In the genomic region with DNA sequence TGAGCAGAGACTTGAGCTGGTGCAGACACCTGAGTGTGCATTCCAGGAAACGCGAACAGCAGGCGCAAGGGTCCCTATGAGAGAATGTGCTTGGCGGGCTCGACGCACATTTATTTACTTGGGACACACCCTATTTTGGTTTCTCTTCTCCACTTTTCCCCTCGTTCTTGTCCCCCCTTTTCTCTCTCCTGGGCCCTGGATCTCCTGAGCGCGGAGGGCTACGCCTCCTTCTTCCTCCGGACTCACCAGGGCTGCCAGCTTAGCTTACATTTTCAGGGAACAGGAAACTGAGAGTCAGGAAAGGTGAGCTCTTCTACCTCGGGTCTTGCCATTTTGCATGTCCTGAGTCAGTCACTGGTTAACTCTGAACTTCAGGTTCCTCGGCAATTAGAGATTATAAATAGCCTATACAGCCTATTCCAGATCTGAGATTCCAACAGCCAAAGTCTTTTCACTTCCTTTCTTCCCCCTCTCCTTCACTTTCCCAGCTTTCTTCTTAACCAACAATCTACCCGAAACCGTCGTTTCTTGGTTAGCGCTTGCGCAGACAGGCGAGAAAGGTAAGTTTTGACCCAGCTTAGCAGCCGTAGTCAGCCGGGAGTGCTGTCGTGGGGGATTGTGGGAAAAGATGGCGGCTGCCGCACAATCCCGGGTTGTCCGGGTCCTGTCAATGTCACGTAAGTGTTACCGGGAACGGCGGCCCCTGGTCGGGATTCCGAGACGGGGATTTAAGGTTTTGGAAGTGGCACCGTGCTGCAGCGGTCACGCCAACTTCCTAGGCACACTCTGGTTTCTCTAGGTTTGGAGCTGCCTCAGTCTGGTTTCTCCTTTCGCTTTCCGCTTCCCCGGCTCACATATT, we compare ENCODE assay signal across 8 cellular contexts. TPM values are rescaled to one million over a fixed set of nuclear protein-coding genes. Genes with fewer than 3 reads are reported as not detected.
DNase-seq lines count a peak whose midpoint lies in the region; ATAC-seq and TF ChIP-seq lines count a peak whose summit lies in the region.

TSS of gene AKAP3 (minus strand) at position 553 of the 859 bp plus-strand sequence. CDS start 10,855 bp downstream, outside the sequence.
TSS of gene NDUFA9 (plus strand) at position 616 of the 859 bp plus-strand sequence. CDS start at position 629, 13 bp downstream.

- WGBS in lung, 2 donors = 0% methylated on average over 39 of the region's 39 CpGs

- H3K4me1 Mint-ChIP-seq in activated CD8-positive, alpha-beta T cell treated with anti-CD3 and anti-CD28 coated beads, Interleukin-2, amount 10 ng/mL, durations not matched to agents 7 days and 5 days (ENCODE audit: low read depth) = peaks cover 43% of the 10 kb centered on the region

- ATAC-seq in GM19328 (IDR thresholded peaks at IDR 0.05; ENCODE audit: unreplicated experiment) = peak; percentile 77
- peak; percentile 71 for ATAC-seq in HG03565 (IDR thresholded peaks at IDR 0.05; ENCODE audit: unreplicated experiment)
- ATAC-seq in activated CD8-positive, alpha-beta T cell treated with anti-CD3 and anti-CD28 coated beads, Interleukin-2, amount 10 ng/mL, durations not matched to agents 7 days and 5 days = peak; percentile 98
- ATAC-seq in lung (ENCODE audit: insufficient read depth, low FRiP score) = peak; percentile 96

- H3K27ac ChIP-seq in lung (ENCODE audit: low read depth in 1 of 2, low read length in 1 of 2) = peak within 1 kb of the TSS; percentile 83 to 95

- DNase-seq in C1 segment of cervical spinal cord (lab: John Stamatoyannopoulos, UW) (peak; percentile 27 to 89 (median 82)), NCI-H774 (lab: John Stamatoyannopoulos, UW) (peak; percentile 84), lung (ENCODE audit: low spot score) (peak; percentile 86)
- peak; percentile 89 for DNase-seq in activated CD8-positive, alpha-beta T cell treated with anti-CD3 and anti-CD28 coated beads, Interleukin-2, amount 10 ng/mL, durations not matched to agents 7 days and 5 days
- DNase-seq in effector CD8-positive, alpha-beta T cell (lab: John Stamatoyannopoulos, UW) = peak; percentile 50
- peak; percentile 62 to 72 (median 70) for DNase-seq in stimulated activated CD4-positive, alpha-beta T cell treated with anti-CD3 and anti-CD28 coated beads, TNF-alpha, amount 100 ng/mL, for 24 hours (ENCODE audit: low read depth in 3 of 3)

- H3K27me3 Mint-ChIP-seq in activated CD8-positive, alpha-beta T cell treated with anti-CD3 and anti-CD28 coated beads, Interleukin-2, amount 10 ng/mL, durations not matched to agents 7 days and 5 days (ENCODE audit: low read depth) = no peaks in the 10 kb centered on the region

- CTCF ChIA-PET in activated CD8-positive, alpha-beta T cell treated with anti-CD3 and anti-CD28 coated beads, Interleukin-2, amount 10 ng/mL, durations not matched to agents 7 days and 5 days (lab: Charles Lee) = interaction anchor here (0.6 to 2.3 kb wide), 15 partner anchors 9 to 1630 kb away, joined by 3 to 15 read pairs (median 3); no protein-coding TSS in a partner anchor

- H3K4me1 ChIP-seq in lung (ENCODE audit: control insufficient read depth in 2 of 2, insufficient read depth in 2 of 2, low read length in 2 of 2) = peaks cover 0 to 18% of the 10 kb centered on the region in 2 donors

- peak within 1 kb of the TSS; percentile 97 for H3K27ac Mint-ChIP-seq in activated CD8-positive, alpha-beta T cell treated with anti-CD3 and anti-CD28 coated beads, Interleukin-2, amount 10 ng/mL, durations not matched to agents 7 days and 5 days

- peak within 1 kb of the TSS; percentile 98 for H3K4me3 ChIP-seq in lung

- H3K9me3 ChIP-seq in lung (ENCODE audit: control insufficient read depth in 2 of 2, insufficient read depth in 1 of 2, low read length in 1 of 2) = no peaks in the 10 kb centered on the region

- POLR2A ChIA-PET in activated CD8-positive, alpha-beta T cell treated with anti-CD3 and anti-CD28 coated beads, Interleukin-2, amount 10 ng/mL, durations not matched to agents 7 days and 5 days (lab: Charles Lee) = interaction anchor here (0.5 to 1.5 kb wide), 12 partner anchors 9 to 896 kb away, joined by 3 to 7 read pairs (median 3); partner anchors contain the start of gene CRACR2A

- H3K9me3 Mint-ChIP-seq in activated CD8-positive, alpha-beta T cell treated with anti-CD3 and anti-CD28 coated beads, Interleukin-2, amount 10 ng/mL, durations not matched to agents 7 days and 5 days (ENCODE audit: insufficient read depth) = no peaks in the 10 kb centered on the region

- peaks cover 2% of the 10 kb centered on the region for H3K36me3 Mint-ChIP-seq in activated CD8-positive, alpha-beta T cell treated with anti-CD3 and anti-CD28 coated beads, Interleukin-2, amount 10 ng/mL, durations not matched to agents 7 days and 5 days (ENCODE audit: low read depth)

- no peaks in the 10 kb centered on the region for H3K27me3 ChIP-seq in lung (ENCODE audit: control insufficient read depth, insufficient read depth)

- H3K4me3 Mint-ChIP-seq in activated CD8-positive, alpha-beta T cell treated with anti-CD3 and anti-CD28 coated beads, Interleukin-2, amount 10 ng/mL, durations not matched to agents 7 days and 5 days = peak within 1 kb of the TSS; percentile 98

- no peak for TF ChIP-seq CTCF in lung (IDR thresholded peaks at IDR 0.05; ENCODE audit: control extremely low read depth, extremely low read depth)

- H3K36me3 ChIP-seq in lung (ENCODE audit: control insufficient read depth in 2 of 2, insufficient read depth in 2 of 2, low read length in 2 of 2) = no peaks in the 10 kb centered on the region

RNA-seq across cellular contexts. Expression of gene AKAP3, which starts in this region (rescaled TPM):
- 1 to 10 TPM; 2.6 to 2.8 TPM for total RNA-seq in activated CD8-positive, alpha-beta T cell treated with anti-CD3 and anti-CD28 coated beads, Interleukin-2, amount 10 ng/mL, durations not matched to agents 7 days and 5 days
- total RNA-seq in lung = 1 to 10 TPM; 1.1 to 2.4 TPM
- polyA plus RNA-seq in lung = 1 to 10 TPM in 1 of 2 donors, under 1 TPM in 1; 0.57 to 1.2 TPM

RNA-seq across cellular contexts. Expression of gene NDUFA9, which starts in this region (rescaled TPM):
- 100 to 1,000 TPM; 112 to 120 TPM for total RNA-seq in activated CD8-positive, alpha-beta T cell treated with anti-CD3 and anti-CD28 coated beads, Interleukin-2, amount 10 ng/mL, durations not matched to agents 7 days and 5 days
- total RNA-seq in lung = 10 to 100 TPM; 65.9 to 79.1 TPM
- 10 to 100 TPM; 64.1 to 70.4 TPM for polyA plus RNA-seq in lung

Comparison
In these comparisons a context has a peak if more than half of its experiments do, and no peak if none do; other contexts are left out.
1. Peak in every context shown above with its lines: DNase-seq, ATAC-seq, H3K4me3 ChIP-seq and H3K27ac ChIP-seq.